ENCODE assay signal across 8 cellular contexts in genomic region chr19:1045247-1045603, GRCh38. TPM values are rescaled to one million over a fixed set of nuclear protein-coding genes. Genes with fewer than 3 reads are reported as not detected.
DNase-seq lines count a peak whose midpoint lies in the region; ATAC-seq and TF ChIP-seq lines count a peak whose summit lies in the region.

No MANE protein-coding gene starts in this region.

- H3K4me1 Mint-ChIP-seq in naive thymus-derived CD8-positive, alpha-beta T cell, result peaks cover 6 to 23% (median 10%) of the 10 kb centered on the region in 4 donors

- no peak for TF ChIP-seq POLR2A in NB4 (IDR thresholded peaks at IDR 0.05; ENCODE audit: extremely low read depth, insufficient read length)

- peak; percentile 28 to 74 for ATAC-seq in naive thymus-derived CD8-positive, alpha-beta T cell
- ATAC-seq in HG02884 (IDR thresholded peaks at IDR 0.05; ENCODE audit: unreplicated experiment), result no peak
- ATAC-seq in GM18520 (IDR thresholded peaks at IDR 0.05; ENCODE audit: unreplicated experiment), result no peak
- no peak for ATAC-seq in HG02973 (IDR thresholded peaks at IDR 0.05; ENCODE audit: unreplicated experiment)
- no peak for ATAC-seq in HG02885 (IDR thresholded peaks at IDR 0.05; ENCODE audit: poor library complexity, unreplicated experiment)

- DNase-seq in GM12865 (ENCODE audit: low read depth), result peak; percentile 86
- peak; percentile 50 for DNase-seq in NB4 (ENCODE audit: low read depth)
- peak; percentile 76 for DNase-seq in activated T-cell treated with anti-CD3 and anti-CD28 coated beads, Interleukin-2, amount 50 U/mL, for 1 hour
- DNase-seq in naive thymus-derived CD8-positive, alpha-beta T cell, result peak in 5 of 10 donors; percentile 63 to 72 (median 67)

- no peaks in the 10 kb centered on the region for H3K9me3 Mint-ChIP-seq in naive thymus-derived CD8-positive, alpha-beta T cell

- POLR2A ChIA-PET in naive thymus-derived CD8-positive, alpha-beta T cell (lab: Charles Lee), result interaction anchor here (1.2 to 12.3 kb wide), 4 partner anchors 12 to 42 kb away, joined by 3 to 400 read pairs (median 17); partner anchors contain the start of genes ARHGAP45, CNN2, RNU6-2 and TMEM259

- peaks cover 0 to 29% (median 4%) of the 10 kb centered on the region in 3 donors for H3K36me3 Mint-ChIP-seq in naive thymus-derived CD8-positive, alpha-beta T cell

- TF ChIP-seq CTCF in GM12865 (IDR thresholded peaks at IDR 0.05; ENCODE audit: insufficient read depth, low read depth, low read length, missing control alignments) (no peak), NB4 (IDR thresholded peaks at IDR 0.05; ENCODE audit: low read depth, low read length) (no peak)

- H3K27ac Mint-ChIP-seq in naive thymus-derived CD8-positive, alpha-beta T cell, result peak overlapping the region in 6 of 10 donors; percentile 13 to 76 (median 60)

- H3K4me3 ChIP-seq in GM12865 (ENCODE audit: low read depth, low read length) (no peak overlapping the region), NB4 (ENCODE audit: low read depth, low read length) (no peak overlapping the region)

- peak overlapping the region in 1 of 10 donors; percentile 35 for H3K4me3 Mint-ChIP-seq in naive thymus-derived CD8-positive, alpha-beta T cell

- no peaks in the 10 kb centered on the region for H3K27me3 Mint-ChIP-seq in naive thymus-derived CD8-positive, alpha-beta T cell

RNA-seq across cellular contexts. Expression of gene ABCA7, which starts 5.3 kb away (rescaled TPM):
- 100 to 1,000 TPM; 221 to 232 TPM for total RNA-seq in naive thymus-derived CD8-positive, alpha-beta T cell
- 10 to 100 TPM in 1 of 3 donors, 1 to 10 TPM in 2; 4.2 to 14.4 (median 8.7) TPM for polyA plus RNA-seq in naive thymus-derived CD8-positive, alpha-beta T cell

RNA-seq across cellular contexts. Expression of gene CNN2, which starts 18.8 kb away (rescaled TPM):
- total RNA-seq in naive thymus-derived CD8-positive, alpha-beta T cell, result 100 to 1,000 TPM; 211 to 216 TPM
- 100 to 1,000 TPM; 498 to 693 (median 515) TPM for polyA plus RNA-seq in naive thymus-derived CD8-positive, alpha-beta T cell

RNA-seq across cellular contexts. Expression of gene ARHGAP45, which starts 21.7 kb away (rescaled TPM):
- total RNA-seq in naive thymus-derived CD8-positive, alpha-beta T cell, result 1,000 to 10,000 TPM; 1,025 to 1,060 TPM
- polyA plus RNA-seq in naive thymus-derived CD8-positive, alpha-beta T cell, result 100 to 1,000 TPM; 261 to 681 (median 358) TPM

RNA-seq across cellular contexts. Expression of gene RNU6-2, which starts 23.9 kb away (rescaled TPM):
- total RNA-seq in naive thymus-derived CD8-positive, alpha-beta T cell, result not detected
- polyA plus RNA-seq in naive thymus-derived CD8-positive, alpha-beta T cell, result not detected

RNA-seq across cellular contexts. Expression of gene TMEM259, which starts 24.3 kb away (rescaled TPM):
- total RNA-seq in naive thymus-derived CD8-positive, alpha-beta T cell, result 100 to 1,000 TPM; 331 to 365 TPM
- polyA plus RNA-seq in naive thymus-derived CD8-positive, alpha-beta T cell, result 10 to 100 TPM; 37.9 to 77.0 (median 52.0) TPM

Comparison
In these comparisons a context has a peak if more than half of its experiments do, and no peak if none do; other contexts are left out.
1. ATAC-seq: peak in naive thymus-derived CD8-positive, alpha-beta T cell (2 of 2); none in HG02884 (single experiment), GM18520 (single experiment), HG02973 (single experiment) and HG02885 (single experiment).